ENCODE assay signal across 12 cellular contexts in genomic region chr19:32642771-32643170, GRCh38. TPM values are rescaled to one million over a fixed set of nuclear protein-coding genes. Genes with fewer than 3 reads are reported as not detected.
A peak's percentile ranks its signal among the peaks of the same experiment; 100 is the strongest.
DNase-seq lines count a peak whose midpoint lies in the region; ATAC-seq and TF ChIP-seq lines count a peak whose summit lies in the region.
"Had no signal": no experiment of that assay in that cellular context is flagged by ENCODE, and none has a peak within 500 bp of the region (broad histone marks: within the 10 kb centered on the region; RNA-seq: fewer than 3 reads in every experiment).

No MANE protein-coding gene starts in this region.

- no peak for ATAC-seq in GM19023 (IDR thresholded peaks at IDR 0.05; ENCODE audit: unreplicated experiment)
- ATAC-seq in GM18519 (IDR thresholded peaks at IDR 0.05; ENCODE audit: low FRiP score, unreplicated experiment), result no peak

- H3K27ac Mint-ChIP-seq in activated T-helper 1 cell treated with anti-CD3 and anti-CD28 coated beads, Interleukin-12 subunit alpha, Interleukin-12 subunit beta, Interleukin-2, Interleukin-4 antibody, amounts not matched to agents 30 ng/mL and 10 ng/mL and 1 ng/mL, durations not matched to agents 14 hours and 24 hours and 36 hours, result peak overlapping the region; percentile 66
- no peak overlapping the region for H3K27ac Mint-ChIP-seq in endothelial cell (ENCODE audit: unreplicated experiment)

- no peaks in the 10 kb centered on the region for H3K9me3 Mint-ChIP-seq in activated T-helper 1 cell treated with anti-CD3 and anti-CD28 coated beads, Interleukin-12 subunit alpha, Interleukin-12 subunit beta, Interleukin-2, Interleukin-4 antibody, amounts not matched to agents 30 ng/mL and 10 ng/mL and 1 ng/mL, durations not matched to agents 14 hours and 24 hours and 36 hours
- no peaks in the 10 kb centered on the region for H3K9me3 Mint-ChIP-seq in endothelial cell (ENCODE audit: unreplicated experiment)

- H3K4me3 Mint-ChIP-seq in activated T-helper 1 cell treated with anti-CD3 and anti-CD28 coated beads, Interleukin-12 subunit alpha, Interleukin-12 subunit beta, Interleukin-2, Interleukin-4 antibody, amounts not matched to agents 30 ng/mL and 10 ng/mL and 1 ng/mL, durations not matched to agents 14 hours and 24 hours and 36 hours, result no peak overlapping the region
- H3K4me3 Mint-ChIP-seq in endothelial cell (ENCODE audit: unreplicated experiment), result no peak overlapping the region

- peak; percentile 41 for DNase-seq in activated CD4-positive, alpha-beta T cell treated with anti-CD3 and anti-CD28 coated beads for 1 hour
- DNase-seq in activated T-helper 1 cell treated with anti-CD3 and anti-CD28 coated beads, Interleukin-12 subunit alpha, Interleukin-12 subunit beta, Interleukin-2, Interleukin-4 antibody, amounts not matched to agents 30 ng/mL and 10 ng/mL and 1 ng/mL, durations not matched to agents 14 hours and 24 hours and 36 hours (ENCODE audit: low spot score), result peak; percentile 49
- peak; percentile 31 to 54 for DNase-seq in stimulated activated CD4-positive, alpha-beta T cell treated with anti-CD3 and anti-CD28 coated beads, Interleukin-12 subunit alpha, Interleukin-12 subunit beta, amount 100 ng/mL, for 24 hours (ENCODE audit: low read depth in 2 of 2)
- peak; percentile 36 to 46 for DNase-seq in stimulated activated CD8-positive, alpha-beta memory T cell treated with anti-CD3 and anti-CD28 coated beads, Interleukin-7, amount 100 ng/mL, for 4 hours (ENCODE audit: low read depth in 2 of 2)
- no peak for DNase-seq in dermis blood vessel endothelial cell
- DNase-seq in endothelial cell (ENCODE audit: low spot score), result no peak
- DNase-seq: aorta, IMR-90, SHP77 treated with DMSO at 0.1 percent for 48 hours had no signal

- H3K4me1 Mint-ChIP-seq in activated T-helper 1 cell treated with anti-CD3 and anti-CD28 coated beads, Interleukin-12 subunit alpha, Interleukin-12 subunit beta, Interleukin-2, Interleukin-4 antibody, amounts not matched to agents 30 ng/mL and 10 ng/mL and 1 ng/mL, durations not matched to agents 14 hours and 24 hours and 36 hours (ENCODE audit: low read depth), result peaks cover 25% of the 10 kb centered on the region
- H3K4me1 Mint-ChIP-seq in endothelial cell (ENCODE audit: unreplicated experiment), result no peaks in the 10 kb centered on the region

- H3K36me3 Mint-ChIP-seq in activated T-helper 1 cell treated with anti-CD3 and anti-CD28 coated beads, Interleukin-12 subunit alpha, Interleukin-12 subunit beta, Interleukin-2, Interleukin-4 antibody, amounts not matched to agents 30 ng/mL and 10 ng/mL and 1 ng/mL, durations not matched to agents 14 hours and 24 hours and 36 hours (ENCODE audit: low read depth), result peaks cover 37% of the 10 kb centered on the region
- peaks cover 39% of the 10 kb centered on the region for H3K36me3 Mint-ChIP-seq in endothelial cell (ENCODE audit: low read depth, unreplicated experiment)

- no peaks in the 10 kb centered on the region for H3K27me3 Mint-ChIP-seq in activated T-helper 1 cell treated with anti-CD3 and anti-CD28 coated beads, Interleukin-12 subunit alpha, Interleukin-12 subunit beta, Interleukin-2, Interleukin-4 antibody, amounts not matched to agents 30 ng/mL and 10 ng/mL and 1 ng/mL, durations not matched to agents 14 hours and 24 hours and 36 hours (ENCODE audit: insufficient read depth)
- H3K27me3 Mint-ChIP-seq in endothelial cell (ENCODE audit: unreplicated experiment), result no peaks in the 10 kb centered on the region

- TF ChIP-seq CTCF in endothelial cell (IDR thresholded peaks at IDR 0.05; ENCODE audit: unreplicated experiment), result no peak

- intact Hi-C loops in activated T-helper 1 cell treated with anti-CD3 and anti-CD28 coated beads, Interleukin-12 subunit alpha, Interleukin-12 subunit beta, Interleukin-2, Interleukin-4 antibody, amounts not matched to agents 30 ng/mL and 10 ng/mL and 1 ng/mL, durations not matched to agents 14 hours and 24 hours and 36 hours (cut with micrococcal nuclease), result loop anchor here (5.0 kb wide), 1 partner anchor 45 kb away; no protein-coding TSS in a partner anchor

RNA-seq across cellular contexts. Expression of gene ANKRD27, which starts 32.2 kb away (rescaled TPM):
- 28.2 and 28.7 TPM in 2 replicates for total RNA-seq in activated T-helper 1 cell treated with anti-CD3 and anti-CD28 coated beads, Interleukin-12 subunit alpha, Interleukin-12 subunit beta, Interleukin-2, Interleukin-4 antibody, amounts not matched to agents 30 ng/mL and 10 ng/mL and 1 ng/mL, durations not matched to agents 14 hours and 24 hours and 36 hours
- 46.8 and 48.2 TPM in 2 replicates for total RNA-seq in dermis blood vessel endothelial cell
- total RNA-seq in endothelial cell (ENCODE audit: unreplicated experiment), result 20.8 TPM

RNA-seq across cellular contexts. Expression of gene RGS9BP, which starts 32.9 kb away (rescaled TPM):
- 0.17 TPM in 1 of 2 replicates, not detected in the other for total RNA-seq in activated T-helper 1 cell treated with anti-CD3 and anti-CD28 coated beads, Interleukin-12 subunit alpha, Interleukin-12 subunit beta, Interleukin-2, Interleukin-4 antibody, amounts not matched to agents 30 ng/mL and 10 ng/mL and 1 ng/mL, durations not matched to agents 14 hours and 24 hours and 36 hours
- total RNA-seq in dermis blood vessel endothelial cell, result 0.34 and 0.65 TPM in 2 replicates
- not detected for total RNA-seq in endothelial cell (ENCODE audit: unreplicated experiment)
- total RNA-seq: aorta, smooth muscle cell had no signal

RNA-seq across cellular contexts. Expression of gene NUDT19, which starts 48.9 kb away (rescaled TPM):
- 24.4 and 26.2 TPM in 2 replicates for total RNA-seq in activated T-helper 1 cell treated with anti-CD3 and anti-CD28 coated beads, Interleukin-12 subunit alpha, Interleukin-12 subunit beta, Interleukin-2, Interleukin-4 antibody, amounts not matched to agents 30 ng/mL and 10 ng/mL and 1 ng/mL, durations not matched to agents 14 hours and 24 hours and 36 hours
- 9.2 and 12.1 TPM in 2 replicates for total RNA-seq in dermis blood vessel endothelial cell
- 5.3 TPM for total RNA-seq in endothelial cell (ENCODE audit: unreplicated experiment)

Comparison
In these comparisons a context has a peak if more than half of its experiments do, and no peak if none do; other contexts are left out.
1. DNase-seq: peak in activated CD4-positive, alpha-beta T cell treated with anti-CD3 and anti-CD28 coated beads for 1 hour (single experiment), activated T-helper 1 cell treated with anti-CD3 and anti-CD28 coated beads, Interleukin-12 subunit alpha, Interleukin-12 subunit beta, Interleukin-2, Interleukin-4 antibody, amounts not matched to agents 30 ng/mL and 10 ng/mL and 1 ng/mL, durations not matched to agents 14 hours and 24 hours and 36 hours (single experiment), stimulated activated CD4-positive, alpha-beta T cell treated with anti-CD3 and anti-CD28 coated beads, Interleukin-12 subunit alpha, Interleukin-12 subunit beta, amount 100 ng/mL, for 24 hours (2 of 2) and stimulated activated CD8-positive, alpha-beta memory T cell treated with anti-CD3 and anti-CD28 coated beads, Interleukin-7, amount 100 ng/mL, for 4 hours (2 of 2); none in dermis blood vessel endothelial cell (single experiment) and endothelial cell (single experiment).